In genomic region chrX:129115104-129115503, GRCh38 we compare ENCODE assay signal across 8 cellular contexts.
DNase-seq lines count a peak whose midpoint lies in the region; ATAC-seq and TF ChIP-seq lines count a peak whose summit lies in the region.

No MANE protein-coding gene starts in this region.

- H3K56ac ChIP-seq in mesendoderm (ENCODE audit: low read length): no peak overlapping the region

- H3K27me3 ChIP-seq in KMS-11 (ENCODE audit: insufficient read depth, low read depth) (no peaks in the 10 kb centered on the region), mesendoderm (ENCODE audit: insufficient read depth, low read length, poor library complexity) (no peaks in the 10 kb centered on the region)

- no peaks in the 10 kb centered on the region for H3K36me3 ChIP-seq in KMS-11 (ENCODE audit: insufficient read depth)
- H3K36me3 ChIP-seq in mesendoderm (ENCODE audit: control insufficient read depth, insufficient read depth, low read length): no peaks in the 10 kb centered on the region

- no CpG with 5 or more reads among the region's 1 CpG for WGBS in mesendoderm (ENCODE audit: extremely low coverage, insufficient coverage, low lambda C conversion rate)

- no peaks in the 10 kb centered on the region for H3K27me3 Mint-ChIP-seq in WTC11 (ENCODE audit: low read depth)
- H3K27me3 Mint-ChIP-seq in CD14-positive monocyte (ENCODE audit: low read depth in 3 of 3): peaks cover 0 to 6% (median 4%) of the 10 kb centered on the region in 3 donors

- H3K9ac ChIP-seq in KMS-11: no peak overlapping the region
- H3K9ac ChIP-seq in mesendoderm (ENCODE audit: low read length): no peak overlapping the region

- H3K23ac ChIP-seq in mesendoderm (ENCODE audit: low read length): no peak overlapping the region

- no peaks in the 10 kb centered on the region for H3K79me1 ChIP-seq in mesendoderm (ENCODE audit: low read length)

- no peak overlapping the region for H3K27ac ChIP-seq in KMS-11
- H3K27ac ChIP-seq in mesendoderm (ENCODE audit: low read depth, low read length): no peak overlapping the region

- peaks cover 3% of the 10 kb centered on the region for H3K9me3 Mint-ChIP-seq in WTC11
- H3K9me3 Mint-ChIP-seq in CD14-positive monocyte: no peaks in the 10 kb centered on the region

- no peak overlapping the region for H3K18ac ChIP-seq in mesendoderm (ENCODE audit: low read length)

- H3K36me3 Mint-ChIP-seq in WTC11 (peaks cover 4% of the 10 kb centered on the region; the same call in 1 of the 2 replicates), CD14-positive monocyte (no peaks in the 10 kb centered on the region)

- H2BK120ac ChIP-seq in mesendoderm (ENCODE audit: low read depth, low read length): no peak overlapping the region

- H3K4me2 ChIP-seq in KMS-11 (no peak overlapping the region), mesendoderm (ENCODE audit: low read length) (no peak overlapping the region)

- H3K4me3 ChIP-seq in KMS-11 (IDR thresholded peaks at IDR 0.05; ENCODE audit: insufficient read depth, low read depth, low read length) (no peak overlapping the region), mesendoderm (ENCODE audit: low read length) (no peak overlapping the region)

- intact Hi-C loops in CD14-positive monocyte (cut with micrococcal nuclease): no loop called here

- no peak overlapping the region for H4K8ac ChIP-seq in mesendoderm (ENCODE audit: low read depth, low read length)

- H3K79me2 ChIP-seq in KMS-11 (ENCODE audit: insufficient read depth, low read depth) (no peaks in the 10 kb centered on the region), mesendoderm (ENCODE audit: control insufficient read depth, insufficient read depth, low read length) (no peaks in the 10 kb centered on the region)

- no peak overlapping the region for H2BK5ac ChIP-seq in mesendoderm (ENCODE audit: low read length)

- DNase-seq in NCI-H2107 treated with DMSO at 0.1 percent for 48 hours (lab: John Stamatoyannopoulos, UW; ENCODE audit: unreplicated experiment) (peak; percentile 38), NCI-H2107 (lab: John Stamatoyannopoulos, UW) (no peak), WTC11 (ENCODE audit: low spot score) (peak; percentile 60), mesendoderm (peak; percentile 76), CD14-positive monocyte (ENCODE audit: low spot score) (no peak)

- H3K4ac ChIP-seq in mesendoderm (ENCODE audit: low read depth, low read length): no peak overlapping the region

- H3K4me1 Mint-ChIP-seq in WTC11: peaks cover 40% of the 10 kb centered on the region
- no peaks in the 10 kb centered on the region for H3K4me1 Mint-ChIP-seq in CD14-positive monocyte

- no peak overlapping the region for H2AFZ ChIP-seq in KMS-11 (ENCODE audit: low read depth)

- H3K4me1 ChIP-seq in KMS-11 (ENCODE audit: low read depth, poor library complexity, severe bottlenecking) (no peaks in the 10 kb centered on the region), mesendoderm (ENCODE audit: control insufficient read depth, low read depth, low read length) (no peaks in the 10 kb centered on the region)

- POLR2A ChIA-PET in WTC11 (lab: Charles Lee): interaction anchor here (1.1 kb wide), 1 partner anchor 37 kb away, joined by 3 read pairs; no protein-coding TSS in a partner anchor

- TF ChIP-seq CTCF in KMS-11 (conservative IDR thresholded peaks at IDR 0.05; ENCODE audit: low read depth, low read length) (peak; percentile 48), WTC11 (IDR thresholded peaks at IDR 0.05) (no peak), CD14-positive monocyte (IDR thresholded peaks at IDR 0.05) (no peak)

- no peak overlapping the region for H4K5ac ChIP-seq in mesendoderm (ENCODE audit: low read length)

- ATAC-seq in GM21447 (IDR thresholded peaks at IDR 0.05; ENCODE audit: unreplicated experiment) (peak; percentile 87), WTC11 (peak; percentile 81), GM21528 (IDR thresholded peaks at IDR 0.05; ENCODE audit: low FRiP score, unreplicated experiment) (no peak)

- H3K4me3 Mint-ChIP-seq in WTC11: no peak overlapping the region
- H3K4me3 Mint-ChIP-seq in CD14-positive monocyte: no peak overlapping the region

- no peak overlapping the region for H2AK5ac ChIP-seq in mesendoderm (ENCODE audit: low read length)

- CTCF ChIA-PET in WTC11 (lab: Charles Lee): interaction anchor here (0.6 to 1.6 kb wide), 14 partner anchors 9 to 1257 kb away, joined by 3 to 6 read pairs (median 4); no protein-coding TSS in a partner anchor

- no peak overlapping the region for H2BK15ac ChIP-seq in mesendoderm (replicated peaks; ENCODE audit: low read depth)

- no peaks in the 10 kb centered on the region for H4K20me1 ChIP-seq in KMS-11 (ENCODE audit: insufficient read depth)

- H3K27ac Mint-ChIP-seq in WTC11 (no peak overlapping the region; the same call in 1 of the 2 replicates), CD14-positive monocyte (no peak overlapping the region)

TF ChIP-seq in WTC11, 78 proteins besides CTCF, POLR2A, EP300 and RAD21 (continues in another document):
- TF ChIP-seq JAZF1 (CRISPR knock-in tag; IDR thresholded peaks at IDR 0.05) (no peak), ZNF317 (CRISPR knock-in tag; IDR thresholded peaks at IDR 0.05; ENCODE audit: borderline replicate concordance, low read depth) (no peak), ZNF416 (CRISPR knock-in tag; IDR thresholded peaks at IDR 0.05) (no peak), NR3C1 (CRISPR knock-in tag; conservative IDR thresholded peaks at IDR 0.05; ENCODE audit: low read depth) (no peak), PRDM15 (CRISPR knock-in tag; IDR thresholded peaks at IDR 0.05) (no peak), FOXP4 (CRISPR knock-in tag; IDR thresholded peaks at IDR 0.05) (no peak), ZNF423 (CRISPR knock-in tag; IDR thresholded peaks at IDR 0.05) (no peak), USF1 (CRISPR knock-in tag; IDR thresholded peaks at IDR 0.05) (peak; percentile 91), ZNF121 (CRISPR knock-in tag; IDR thresholded peaks at IDR 0.05) (no peak), IRF1 (CRISPR knock-in tag; IDR thresholded peaks at IDR 0.05) (no peak), MYBL2 (CRISPR knock-in tag; IDR thresholded peaks at IDR 0.05) (no peak), NFYB (CRISPR knock-in tag; conservative IDR thresholded peaks at IDR 0.05; ENCODE audit: low read depth) (peak; percentile 69), MAX (CRISPR knock-in tag; IDR thresholded peaks at IDR 0.05) (no peak)

Comparison
In these comparisons a context has a peak if more than half of its experiments do, and no peak if none do; other contexts are left out.
1. DNase-seq: peak in NCI-H2107 treated with DMSO at 0.1 percent for 48 hours (single experiment), WTC11 (single experiment) and mesendoderm (single experiment); none in NCI-H2107 (single experiment) and CD14-positive monocyte (single experiment).